In genomic region chr14:51627313-51627712, GRCh38 we compare ENCODE assay signal across 18 cellular contexts.
"Had no signal": no experiment of that assay in that cellular context is flagged by ENCODE, and none has a peak within 500 bp of the region (broad histone marks: within the 10 kb centered on the region; RNA-seq: fewer than 3 reads in every experiment).

No MANE protein-coding gene starts in this region.

- H3K27me3 ChIP-seq: colonic mucosa, esophagus squamous epithelium, upper lobe of left lung had no signal

- H3K4me1 ChIP-seq: colonic mucosa, esophagus squamous epithelium, upper lobe of left lung had no signal

- H3K36me3 ChIP-seq: colonic mucosa, upper lobe of left lung had no signal

- H3K36me3 Mint-ChIP-seq: stimulated activated naive B cell treated with anti-CD40 and anti-IgM and Interleukin-4, amounts not matched to agents 10 μg/mL and 1 μg/mL and 100 μg/mL, for 72 hours had no signal

- H3K27ac ChIP-seq: colonic mucosa, esophagus squamous epithelium, upper lobe of left lung, VCaP had no signal

- H3K9me3 ChIP-seq: colonic mucosa, esophagus squamous epithelium, upper lobe of left lung had no signal

- H3K4me1 Mint-ChIP-seq: activated CD4-positive, alpha-beta memory T cell treated with anti-CD3 and anti-CD28 coated beads, Interleukin-2, amount 10 ng/mL, durations not matched to agents 7 days and 5 days; nephron had no signal

- H3K4me3 Mint-ChIP-seq: activated CD4-positive, alpha-beta memory T cell treated with anti-CD3 and anti-CD28 coated beads, Interleukin-2, amount 10 ng/mL, durations not matched to agents 7 days and 5 days; activated CD4-positive, alpha-beta T cell treated with anti-CD3 and anti-CD28 coated beads for 36 hours; activated naive CD4-positive, alpha-beta T cell treated with anti-CD3 and anti-CD28 coated beads for 36 hours; activated T-helper 1 cell treated with anti-CD3 and anti-CD28 coated beads, Interleukin-12 subunit alpha, Interleukin-12 subunit beta, Interleukin-2, Interleukin-4 antibody, amounts not matched to agents 30 ng/mL and 10 ng/mL and 1 ng/mL, durations not matched to agents 14 hours and 24 hours and 36 hours; nephron; stimulated activated naive B cell treated with anti-CD40 and anti-IgM and Interleukin-4, amounts not matched to agents 10 μg/mL and 1 μg/mL and 100 μg/mL, for 72 hours had no signal

- H3K9me3 Mint-ChIP-seq: activated naive CD4-positive, alpha-beta T cell treated with anti-CD3 and anti-CD28 coated beads for 36 hours; activated T-helper 1 cell treated with anti-CD3 and anti-CD28 coated beads, Interleukin-12 subunit alpha, Interleukin-12 subunit beta, Interleukin-2, Interleukin-4 antibody, amounts not matched to agents 30 ng/mL and 10 ng/mL and 1 ng/mL, durations not matched to agents 14 hours and 24 hours and 36 hours had no signal

- DNase-seq: activated CD4-positive, alpha-beta memory T cell treated with anti-CD3 and anti-CD28 coated beads, Interleukin-2, amount 10 ng/mL, durations not matched to agents 7 days and 5 days; activated CD4-positive, alpha-beta T cell treated with anti-CD3 and anti-CD28 coated beads for 36 hours; activated naive CD4-positive, alpha-beta T cell treated with anti-CD3 and anti-CD28 coated beads for 36 hours; caudate nucleus; colonic mucosa; esophagus squamous epithelium; foreskin melanocyte; head of caudate nucleus; left colon; mammary epithelial cell; stimulated activated CD4-positive, alpha-beta T cell treated with anti-CD3 and anti-CD28 coated beads, Interleukin-2, amount 100 ng/mL, for 24 hours; stimulated activated naive B cell treated with anti-CD40 and anti-IgM and Interleukin-4, amounts not matched to agents 10 μg/mL and 1 μg/mL and 100 μg/mL, for 72 hours; substantia nigra; upper lobe of left lung had no signal

- H3K4me3 ChIP-seq: colonic mucosa, upper lobe of left lung had no signal

- H3K27ac Mint-ChIP-seq: activated CD4-positive, alpha-beta memory T cell treated with anti-CD3 and anti-CD28 coated beads, Interleukin-2, amount 10 ng/mL, durations not matched to agents 7 days and 5 days; activated CD4-positive, alpha-beta T cell treated with anti-CD3 and anti-CD28 coated beads for 36 hours; activated naive CD4-positive, alpha-beta T cell treated with anti-CD3 and anti-CD28 coated beads for 36 hours; activated T-helper 1 cell treated with anti-CD3 and anti-CD28 coated beads, Interleukin-12 subunit alpha, Interleukin-12 subunit beta, Interleukin-2, Interleukin-4 antibody, amounts not matched to agents 30 ng/mL and 10 ng/mL and 1 ng/mL, durations not matched to agents 14 hours and 24 hours and 36 hours; nephron; stimulated activated naive B cell treated with anti-CD40 and anti-IgM and Interleukin-4, amounts not matched to agents 10 μg/mL and 1 μg/mL and 100 μg/mL, for 72 hours had no signal

- ATAC-seq: activated CD4-positive, alpha-beta T cell treated with anti-CD3 and anti-CD28 coated beads for 36 hours; left colon; sciatic nerve; stimulated activated naive B cell treated with anti-CD40 and anti-IgM and Interleukin-4, amounts not matched to agents 10 μg/mL and 1 μg/mL and 100 μg/mL, for 72 hours had no signal
